Comparison of ENCODE assay signal across 8 cellular contexts in genomic region chr2:508121-508520, GRCh38.
"Had no signal": no experiment of that assay in that cellular context is flagged by ENCODE, and none has a peak within 500 bp of the region (broad histone marks: within the 10 kb centered on the region; RNA-seq: fewer than 3 reads in every experiment).

No MANE protein-coding gene starts in this region.

- H3K4me2 ChIP-seq: GM23338 had no signal

- H3K9me3 ChIP-seq: HAP-1 had no signal

- H3K4me1 ChIP-seq: HAP-1 had no signal

- H3K27ac Mint-ChIP-seq: GM23338, HFFc6 had no signal

- FAIRE-seq: H1, HepG2 had no signal

- H3K36me3 Mint-ChIP-seq: IgD-negative memory B cell had no signal

- H3K36me3 ChIP-seq: HAP-1 had no signal

- H3K27ac ChIP-seq: HL-60 had no signal

- DNase-seq: H7, HFFc6 had no signal

- H2AFZ ChIP-seq: GM23338 had no signal

- H3K4me3 Mint-ChIP-seq: GM23338, HFFc6, IgD-negative memory B cell had no signal

- H3K4me3 ChIP-seq: GM23338, HAP-1 had no signal

- H3K9me3 Mint-ChIP-seq: IgD-negative memory B cell had no signal
